16 cellular contexts compared by ENCODE assay signal in the genomic region with DNA sequence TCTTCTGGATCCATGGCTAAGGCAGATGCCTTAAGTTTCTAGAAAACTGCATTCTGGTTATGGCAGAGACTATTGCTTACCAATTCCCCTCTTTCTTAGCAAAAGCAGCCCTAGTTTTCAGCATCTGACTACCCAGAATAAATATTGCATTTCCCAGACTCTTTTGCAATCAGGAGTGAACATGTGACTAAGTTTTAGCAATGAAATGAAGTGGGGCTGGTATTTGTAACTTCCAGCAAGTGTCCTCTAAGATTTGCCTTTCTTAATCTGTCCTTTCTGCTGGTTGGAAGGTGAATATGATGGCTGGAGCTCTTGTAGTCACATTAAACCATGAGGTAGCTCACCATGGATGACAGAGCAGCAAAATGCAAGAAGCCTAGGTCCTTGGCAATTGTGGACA.
"Had no signal": no experiment of that assay in that cellular context is flagged by ENCODE, and none has a peak within 500 bp of the region (broad histone marks: within the 10 kb centered on the region; RNA-seq: fewer than 3 reads in every experiment).

No MANE protein-coding gene starts in this region.

- H3K36me3 ChIP-seq: pancreas, tibial nerve had no signal

- H3K4me1 ChIP-seq: pancreas had no signal

- DNase-seq: activated naive CD4-positive, alpha-beta T cell treated with anti-CD3 and anti-CD28 coated beads for 36 hours; activated naive CD8-positive, alpha-beta T cell treated with anti-CD3 and anti-CD28 coated beads, Interleukin-2, amount 50 U/mL, for 24 hours; activated T-cell treated with anti-CD3 and anti-CD28 coated beads for 4 hours; dorsolateral prefrontal cortex; endodermal cell; immature natural killer cell; mammary epithelial cell; mucosa of descending colon; naive thymus-derived CD4-positive, alpha-beta T cell; pancreas; stimulated activated CD4-positive, alpha-beta T cell treated with anti-CD3 and anti-CD28 coated beads, Interleukin-4, amount 100 ng/mL, for 1 hour; stimulated activated naive B cell treated with anti-CD40 and anti-IgM and Interleukin-4, amounts not matched to agents 10 μg/mL and 1 μg/mL and 100 μg/mL, for 72 hours; T-cell; T-helper 9 cell had no signal

- H3K27me3 ChIP-seq: dorsolateral prefrontal cortex, pancreas, tibial nerve had no signal

- H3K4me3 ChIP-seq: dorsolateral prefrontal cortex, mucosa of descending colon, pancreas, tibial nerve had no signal

- H3K27ac ChIP-seq: dorsolateral prefrontal cortex, pancreas had no signal

- H3K9me3 ChIP-seq: mucosa of descending colon, pancreas, tibial nerve had no signal

- ATAC-seq: activated naive CD8-positive, alpha-beta T cell treated with anti-CD3 and anti-CD28 coated beads, Interleukin-2, amount 50 U/mL, for 24 hours; activated T-helper 17 cell treated with anti-CD3 and anti-CD28 coated beads, Interleukin-2, amount 50 U/mL, for 72 hours; mucosa of descending colon; naive thymus-derived CD4-positive, alpha-beta T cell; stimulated activated naive B cell treated with anti-CD40 and anti-IgM and Interleukin-4, amounts not matched to agents 10 μg/mL and 1 μg/mL and 100 μg/mL, for 72 hours; T-cell had no signal
